Comparison of ENCODE assay signal across 30 cellular contexts in genomic region chr11:9304178-9304577, GRCh38.
"Had no signal": no experiment of that assay in that cellular context is flagged by ENCODE, and none has a peak within 500 bp of the region (broad histone marks: within the 10 kb centered on the region; RNA-seq: fewer than 3 reads in every experiment).

No MANE protein-coding gene starts in this region.

- H3K9me3 ChIP-seq: ovary, psoas muscle, right lobe of liver, sigmoid colon, suprapubic skin, testis, tibial artery, transverse colon, upper lobe of left lung, vagina had no signal

- H3K4me1 ChIP-seq: neural progenitor cell, parathyroid adenoma, right lobe of liver, sigmoid colon, suprapubic skin, testis, tibial artery, transverse colon, upper lobe of left lung, vagina had no signal

- H3K9ac ChIP-seq: neural progenitor cell, parathyroid adenoma had no signal

- DNase-seq: natural killer cell; occipital lobe; ovary; posterior cingulate gyrus; psoas muscle; right cardiac atrium; right lobe of liver; sigmoid colon; stimulated activated CD4-positive, alpha-beta T cell treated with anti-CD3 and anti-CD28 coated beads, Interleukin-15, amount 100 ng/mL, for 24 hours; stimulated activated CD4-positive, alpha-beta T cell treated with anti-CD3 and anti-CD28 coated beads, Interleukin-2, amount 100 ng/mL, for 24 hours; stimulated activated CD4-positive, alpha-beta T cell treated with anti-CD3 and anti-CD28 coated beads, Interleukin-2, amount 100 ng/mL, for 48 hours; stimulated activated CD4-positive, alpha-beta T cell treated with anti-CD3 and anti-CD28 coated beads, Interleukin-4, amount 100 ng/mL, for 4 hours; stimulated activated CD8-positive, alpha-beta memory T cell treated with anti-CD3 and anti-CD28 coated beads, Interleukin-4, amount 100 ng/mL, for 48 hours; stimulated activated naive CD4-positive, alpha-beta T cell; stimulated activated naive CD8-positive, alpha-beta T cell treated with anti-CD3 and anti-CD28 coated beads, Interleukin-15, amount 100 ng/mL, for 72 hours; stimulated activated naive CD8-positive, alpha-beta T cell treated with anti-CD3 and anti-CD28 coated beads, Interleukin-15, Interleukin-2, amounts not matched to agents 100 U/mL and 50 U/mL, for 24 hours; substantia nigra; testis; tibial artery; transverse colon; upper lobe of left lung had no signal

- H3K4me3 Mint-ChIP-seq: natural killer cell; nephron; neural progenitor cell; stimulated activated memory B cell treated with anti-CD40 and anti-IgM and Interleukin-4, amounts not matched to agents 10 μg/mL and 1 μg/mL and 100 μg/mL, for 72 hours; stimulated activated naive CD8-positive, alpha-beta T cell treated with anti-CD3 and anti-CD28 coated beads, Interleukin-15, amount 100 ng/mL, for 72 hours had no signal

- H3K4me2 ChIP-seq: neural progenitor cell had no signal

- H3K9me3 Mint-ChIP-seq: natural killer cell had no signal

- H3K36me3 ChIP-seq: neural progenitor cell, ovary, right lobe of liver, suprapubic skin, tibial artery, transverse colon had no signal

- ATAC-seq: natural killer cell; psoas muscle; right cardiac atrium; right lobe of liver; stimulated activated memory B cell treated with anti-CD40 and anti-IgM and Interleukin-4, amounts not matched to agents 10 μg/mL and 1 μg/mL and 100 μg/mL, for 72 hours; stimulated activated naive CD8-positive, alpha-beta T cell treated with anti-CD3 and anti-CD28 coated beads, Interleukin-15, amount 100 ng/mL, for 72 hours; stimulated activated naive CD8-positive, alpha-beta T cell treated with anti-CD3 and anti-CD28 coated beads, Interleukin-15, Interleukin-2, amounts not matched to agents 100 U/mL and 50 U/mL, for 24 hours had no signal

- H3K4me3 ChIP-seq: neural progenitor cell, ovary, psoas muscle, right lobe of liver, sigmoid colon, suprapubic skin, testis, tibial artery, transverse colon, upper lobe of left lung, vagina had no signal

- H3K27ac Mint-ChIP-seq: natural killer cell; nephron; neural progenitor cell; progenitor cell of endocrine pancreas; stimulated activated memory B cell treated with anti-CD40 and anti-IgM and Interleukin-4, amounts not matched to agents 10 μg/mL and 1 μg/mL and 100 μg/mL, for 72 hours; stimulated activated naive CD8-positive, alpha-beta T cell treated with anti-CD3 and anti-CD28 coated beads, Interleukin-15, amount 100 ng/mL, for 72 hours had no signal

- FAIRE-seq: small intestine, urothelium cell line had no signal

- H3K27ac ChIP-seq: neural progenitor cell, ovary, parathyroid adenoma, psoas muscle, right lobe of liver, sigmoid colon, suprapubic skin, testis, tibial artery, transverse colon, upper lobe of left lung, vagina had no signal

- H2AFZ ChIP-seq: neural progenitor cell, parathyroid adenoma had no signal

- H3K4me1 Mint-ChIP-seq: nephron, neural progenitor cell had no signal

- H3K36me3 Mint-ChIP-seq: natural killer cell had no signal

- H3K27me3 Mint-ChIP-seq: progenitor cell of endocrine pancreas; stimulated activated memory B cell treated with anti-CD40 and anti-IgM and Interleukin-4, amounts not matched to agents 10 μg/mL and 1 μg/mL and 100 μg/mL, for 72 hours; stimulated activated naive CD8-positive, alpha-beta T cell treated with anti-CD3 and anti-CD28 coated beads, Interleukin-15, amount 100 ng/mL, for 72 hours had no signal

- H3K27me3 ChIP-seq: neural progenitor cell, ovary, right lobe of liver, sigmoid colon, suprapubic skin, testis, tibial artery, transverse colon, upper lobe of left lung, vagina had no signal
